In genomic region chr1:164759945-164760584, GRCh38 we compare ENCODE assay signal across 22 cellular contexts.
A peak's percentile ranks its signal among the peaks of the same experiment; 100 is the strongest.
DNase-seq lines count a peak whose midpoint lies in the region; ATAC-seq and TF ChIP-seq lines count a peak whose summit lies in the region.
"Had no signal": no experiment of that assay in that cellular context is flagged by ENCODE, and none has a peak within 500 bp of the region (broad histone marks: within the 10 kb centered on the region; RNA-seq: fewer than 3 reads in every experiment).

No MANE protein-coding gene starts in this region.

- H3K4me3 ChIP-seq in cardiac muscle cell (no peak overlapping the region), esophagus squamous epithelium (no peak overlapping the region), muscle layer of duodenum (ENCODE audit: low read depth in 1 of 2, low read length in 2 of 2) (no peak overlapping the region), uterus (no peak overlapping the region)
- H3K4me3 ChIP-seq: HAP-1 had no signal

- no peaks in the 10 kb centered on the region for H3K36me3 ChIP-seq in cardiac muscle cell
- no peaks in the 10 kb centered on the region for H3K36me3 ChIP-seq in esophagus squamous epithelium
- no peaks in the 10 kb centered on the region for H3K36me3 ChIP-seq in muscle layer of duodenum (ENCODE audit: control insufficient read depth in 1 of 2, insufficient read depth in 2 of 2, low read length in 2 of 2)
- no peaks in the 10 kb centered on the region for H3K36me3 ChIP-seq in uterus
- H3K36me3 ChIP-seq: BE2C, HAP-1 had no signal

- H3K27ac Mint-ChIP-seq in activated naive CD4-positive, alpha-beta T cell treated with anti-CD3 and anti-CD28 coated beads, Interleukin-2, amount 10 ng/mL, durations not matched to agents 7 days and 5 days, result no peak overlapping the region
- H3K27ac Mint-ChIP-seq: IgD-negative memory B cell had no signal

- H3K4me1 Mint-ChIP-seq in activated naive CD4-positive, alpha-beta T cell treated with anti-CD3 and anti-CD28 coated beads, Interleukin-2, amount 10 ng/mL, durations not matched to agents 7 days and 5 days, result no peaks in the 10 kb centered on the region
- H3K4me1 Mint-ChIP-seq: IgD-negative memory B cell had no signal

- no peak for ATAC-seq in HG03571 (IDR thresholded peaks at IDR 0.05; ENCODE audit: unreplicated experiment)
- ATAC-seq: foreskin keratinocyte had no signal

- no peaks in the 10 kb centered on the region for H3K27me3 Mint-ChIP-seq in activated naive CD4-positive, alpha-beta T cell treated with anti-CD3 and anti-CD28 coated beads, Interleukin-2, amount 10 ng/mL, durations not matched to agents 7 days and 5 days

- H3K9me3 Mint-ChIP-seq in activated naive CD4-positive, alpha-beta T cell treated with anti-CD3 and anti-CD28 coated beads, Interleukin-2, amount 10 ng/mL, durations not matched to agents 7 days and 5 days, result no peaks in the 10 kb centered on the region

- H3K4me1 ChIP-seq in cardiac muscle cell (ENCODE audit: low read depth), result peaks cover 27% of the 10 kb centered on the region
- H3K4me1 ChIP-seq in esophagus squamous epithelium, result peaks cover under 1 to 24% (median 6%) of the 10 kb centered on the region in 3 donors
- peaks cover 0 to 29% of the 10 kb centered on the region in 2 donors for H3K4me1 ChIP-seq in muscle layer of duodenum (ENCODE audit: control insufficient read depth in 1 of 2, insufficient read depth in 2 of 2, low read length in 2 of 2)
- H3K4me1 ChIP-seq in uterus, result peaks cover 0 to 15% of the 10 kb centered on the region in 2 donors
- H3K4me1 ChIP-seq: BE2C, foreskin keratinocyte, HAP-1 had no signal

- intact Hi-C loops in cardiac septum (cut with DNase I) (no loop called here), esophagus squamous epithelium (cut with DNase I) (no loop called here), uterus (cut with DNase I; ENCODE audit: low total_unique reads) (no loop called here)

- whole genome bisulfite sequencing in esophagus squamous epithelium, 2 donors, result 67 to 72% methylated on average over 8 of the region's 8 CpGs

- no peak for TF ChIP-seq CTCF in cardiac muscle cell (IDR thresholded peaks at IDR 0.05; ENCODE audit: low read depth, low read length)
- TF ChIP-seq CTCF in esophagus squamous epithelium (IDR thresholded peaks at IDR 0.05), result no peak
- TF ChIP-seq CTCF in uterus (IDR thresholded peaks at IDR 0.05), result no peak

- TF ChIP-seq POLR2A in esophagus squamous epithelium (IDR thresholded peaks at IDR 0.05), result no peak
- no peak for TF ChIP-seq POLR2A in uterus (IDR thresholded peaks at IDR 0.05)

- no peaks in the 10 kb centered on the region for H3K9me3 ChIP-seq in cardiac muscle cell (ENCODE audit: low read depth)
- H3K9me3 ChIP-seq in esophagus squamous epithelium, result no peaks in the 10 kb centered on the region
- no peaks in the 10 kb centered on the region for H3K9me3 ChIP-seq in muscle layer of duodenum (ENCODE audit: control insufficient read depth in 1 of 2, low read length in 2 of 2)
- no peaks in the 10 kb centered on the region for H3K9me3 ChIP-seq in uterus
- H3K9me3 ChIP-seq: HAP-1 had no signal

- CTCF ChIA-PET in activated naive CD4-positive, alpha-beta T cell treated with anti-CD3 and anti-CD28 coated beads, Interleukin-2, amount 10 ng/mL, durations not matched to agents 7 days and 5 days (lab: Charles Lee), result no interaction called here

- no peaks in the 10 kb centered on the region for H3K27me3 ChIP-seq in cardiac muscle cell
- H3K27me3 ChIP-seq in esophagus squamous epithelium, result no peaks in the 10 kb centered on the region
- no peaks in the 10 kb centered on the region for H3K27me3 ChIP-seq in muscle layer of duodenum (ENCODE audit: low read depth, low read length)
- H3K27me3 ChIP-seq in uterus, result no peaks in the 10 kb centered on the region
- H3K27me3 ChIP-seq: BE2C, foreskin keratinocyte had no signal

- peak overlapping the region; percentile 65 for H3K27ac ChIP-seq in cardiac muscle cell
- H3K27ac ChIP-seq in esophagus squamous epithelium, result peak overlapping the region in 3 of 4 donors; percentile 40 to 65 (median 61)
- peak overlapping the region; percentile 4 for H3K27ac ChIP-seq in muscle layer of duodenum (ENCODE audit: low read length)
- H3K27ac ChIP-seq in uterus, result peak overlapping the region; percentile 79 to 93
- H3K27ac ChIP-seq: foreskin keratinocyte, HL-60 had no signal

- no peak overlapping the region for H3K4me3 Mint-ChIP-seq in activated naive CD4-positive, alpha-beta T cell treated with anti-CD3 and anti-CD28 coated beads, Interleukin-2, amount 10 ng/mL, durations not matched to agents 7 days and 5 days
- H3K4me3 Mint-ChIP-seq: IgD-negative memory B cell, nephron progenitor cell had no signal

- no peaks in the 10 kb centered on the region for H3K36me3 Mint-ChIP-seq in activated naive CD4-positive, alpha-beta T cell treated with anti-CD3 and anti-CD28 coated beads, Interleukin-2, amount 10 ng/mL, durations not matched to agents 7 days and 5 days
- H3K36me3 Mint-ChIP-seq: IgD-negative memory B cell had no signal

- no peak for DNase-seq in cardiac muscle cell (ENCODE audit: low read depth in 1 of 2, low spot score in 1 of 2)
- DNase-seq in cardiac septum (ENCODE audit: low spot score), result no peak
- DNase-seq in esophagus squamous epithelium (lab: John Stamatoyannopoulos, UW), result no peak
- no peak for DNase-seq in uterus
- no peak for DNase-seq in SIG-M5 treated with dmso at 0.1 percent for 504 hours (lab: John Stamatoyannopoulos, UW; ENCODE audit: unreplicated experiment)
- DNase-seq in activated naive CD4-positive, alpha-beta T cell treated with anti-CD3 and anti-CD28 coated beads, Interleukin-2, amount 10 ng/mL, durations not matched to agents 7 days and 5 days, result no peak
- DNase-seq: activated CD4-positive, alpha-beta T cell treated with anti-CD3 and anti-CD28 coated beads, Interleukin-2, amount 50 U/mL, for 48 hours; activated effector memory CD4-positive, alpha-beta T cell treated with anti-CD3 and anti-CD28 coated beads, Interleukin-2, amount 50 U/mL, for 16 hours; BE2C; COR-L47; foreskin keratinocyte; MM.1S; NCI-H748 treated with DMSO at 0.1 percent for 48 hours; nephron progenitor cell; SHP77; small intestine; stimulated activated CD4-positive, alpha-beta T cell treated with anti-CD3 and anti-CD28 coated beads, Interleukin-4, amount 100 ng/mL, for 1 hour had no signal

Comparison
In these comparisons a context has a peak if more than half of its experiments do, and no peak if none do; other contexts are left out.
1. H3K27ac ChIP-seq: peak in every context shown above with its lines; median percentile 86 in uterus; 65 in cardiac muscle cell; 61 in esophagus squamous epithelium; 4 in muscle layer of duodenum.